In genomic region chr22:23206915-23207314, GRCh38 we compare ENCODE assay signal across 24 cellular contexts. TPM values are rescaled to one million over a fixed set of nuclear protein-coding genes. Genes with fewer than 3 reads are reported as not detected.
DNase-seq lines count a peak whose midpoint lies in the region; ATAC-seq, FAIRE-seq and TF ChIP-seq lines count a peak whose summit lies in the region.
"Had no signal": no experiment of that assay in that cellular context is flagged by ENCODE, and none has a peak within 500 bp of the region (broad histone marks: within the 10 kb centered on the region; RNA-seq: fewer than 3 reads in every experiment).

No MANE protein-coding gene starts in this region.

- no peak overlapping the region for H3K4me3 ChIP-seq in BLaER1 treated with 17β-estradiol and CSF1 and Interleukin-3, amounts not matched to agents 10 nM and 100 nM
- no peak overlapping the region for H3K4me3 ChIP-seq in HEK293 (ENCODE audit: low read depth, low read length)
- H3K4me3 ChIP-seq in K562 = no peak overlapping the region
- H3K4me3 ChIP-seq in gastroesophageal sphincter = no peak overlapping the region
- H3K4me3 ChIP-seq: A549, Peyer's patch, SK-N-MC had no signal

- peaks cover 36% of the 10 kb centered on the region for H3K4me1 Mint-ChIP-seq in stimulated activated effector memory CD8-positive, alpha-beta T cell treated with anti-CD3 and anti-CD28 coated beads, Interleukin-12 subunit alpha, Interleukin-12 subunit beta, amount 100 ng/mL, for 72 hours
- H3K4me1 Mint-ChIP-seq in T-helper 17 cell = peaks cover 35% of the 10 kb centered on the region

- TF ChIP-seq RAD21 in K562 (CRISPR knock-in tag; conservative IDR thresholded peaks at IDR 0.05 in 1 of 2, IDR thresholded peaks at IDR 0.05 in 1 of 2) = no peak

- H3K27ac ChIP-seq in BLaER1 treated with 17β-estradiol and CSF1 and Interleukin-3, amounts not matched to agents 10 nM and 100 nM = no peak overlapping the region
- H3K27ac ChIP-seq in HEK293 (ENCODE audit: extremely low read depth, low read depth, low read length) (no peak overlapping the region), K562 (ENCODE audit: extremely low read depth, low read depth, low read length) (no peak overlapping the region), gastroesophageal sphincter (no peak overlapping the region)
- H3K27ac ChIP-seq: A549, C4-2B, Peyer's patch, SK-N-MC had no signal

- TF ChIP-seq POLR2A in K562 (conservative IDR thresholded peaks at IDR 0.05) (no peak), gastroesophageal sphincter (IDR thresholded peaks at IDR 0.05) (no peak)

- CTCF ChIA-PET in HEK293 (lab: Yijun Ruan, JAX) = interaction anchor here (0.7 kb wide), 1 partner anchor 15 kb away, joined by 3 read pairs; no protein-coding TSS in a partner anchor
- CTCF ChIA-PET in K562 (lab: Yijun Ruan, JAX; ENCODE audit: low intra/inter-chr PET ratio) = interaction anchor here (0.7 kb wide), 1 partner anchor 68 kb away, joined by 4 read pairs; no protein-coding TSS in a partner anchor

- POLR2A ChIA-PET in HEK293 (lab: Yijun Ruan, JAX) = no interaction called here
- POLR2A ChIA-PET in K562 (lab: Yijun Ruan, JAX) = interaction anchor here (0.7 to 86.5 kb wide), 5 partner anchors 6 to 136 kb away, joined by 3 to 3476 read pairs (median 5); partner anchors contain the start of genes BCR and RAB36

- H3K79me2 ChIP-seq in K562 (ENCODE audit: control insufficient read depth, insufficient read depth, low read length) = peaks cover 70% of the 10 kb centered on the region

- peak overlapping the region in 9 of 11 experiments; percentile 51 to 100 (median 81); a peak in 17 of 22 replicates for H3K4me2 ChIP-seq in BLaER1 treated with 17β-estradiol and CSF1 and Interleukin-3, amounts not matched to agents 10 nM and 100 nM
- H3K4me2 ChIP-seq in K562 (ENCODE audit: insufficient read depth, low read length) = no peak overlapping the region
- H3K4me2 ChIP-seq: A549 had no signal

- DNase-seq in K562 (ENCODE audit: extremely low read depth in 1 of 4, low spot score in 3 of 4) = peak in 2 of 4 experiments; percentile 53 to 54
- no peak for DNase-seq in stimulated activated effector memory CD8-positive, alpha-beta T cell treated with anti-CD3 and anti-CD28 coated beads, Interleukin-12 subunit alpha, Interleukin-12 subunit beta, amount 100 ng/mL, for 72 hours (ENCODE audit: low spot score in 2 of 2)
- no peak for DNase-seq in NCI-H526 treated with DMSO at 0.1 percent for 48 hours (lab: John Stamatoyannopoulos, UW)
- DNase-seq in T-helper 17 cell = no peak
- DNase-seq: AML-193; CD8-positive, alpha-beta memory T cell; DMS 273 treated with DMSO at 0.1 percent for 48 hours; DMS79; GF-D8; KG1; MM.1S; NCI-H2029; OCI-M1; Peyer's patch; SIG-M5 had no signal

- no peak for ATAC-seq in K562
- ATAC-seq in stimulated activated effector memory CD8-positive, alpha-beta T cell treated with anti-CD3 and anti-CD28 coated beads, Interleukin-12 subunit alpha, Interleukin-12 subunit beta, amount 100 ng/mL, for 72 hours = no peak
- no peak for ATAC-seq in HG02840 (IDR thresholded peaks at IDR 0.05; ENCODE audit: low FRiP score, unreplicated experiment)
- no peak for ATAC-seq in gastroesophageal sphincter
- no peak for ATAC-seq in T-helper 17 cell
- ATAC-seq: A549 had no signal

- peaks cover 27% of the 10 kb centered on the region for H3K9me1 ChIP-seq in K562 (ENCODE audit: control insufficient read depth, insufficient read depth, low read length)

- in situ Hi-C loops in K562 (cut with MboI) = no loop called here

- no peak overlapping the region for H2AFZ ChIP-seq in K562 (ENCODE audit: low read depth, low read length)

- peak overlapping the region; percentile 4 for H3K27ac Mint-ChIP-seq in stimulated activated effector memory CD8-positive, alpha-beta T cell treated with anti-CD3 and anti-CD28 coated beads, Interleukin-12 subunit alpha, Interleukin-12 subunit beta, amount 100 ng/mL, for 72 hours
- no peak overlapping the region for H3K27ac Mint-ChIP-seq in T-helper 17 cell

- TF ChIP-seq CTCF in HEK293 (tag by site-specific recombination; IDR thresholded peaks at IDR 0.05) (no peak), K562 (IDR thresholded peaks at IDR 0.05 in 2 of 3, conservative IDR thresholded peaks at IDR 0.05 in 1 of 3; ENCODE audit: insufficient read depth in 2 of 3, low read depth in 1 of 3, low read length in 3 of 3) (no peak), gastroesophageal sphincter (IDR thresholded peaks at IDR 0.05) (no peak)

- peaks cover 19 to 46% (median 36%) of the 10 kb centered on the region in 11 experiments for H3K36me3 ChIP-seq in BLaER1 treated with 17β-estradiol and CSF1 and Interleukin-3, amounts not matched to agents 10 nM and 100 nM
- H3K36me3 ChIP-seq in HEK293 (ENCODE audit: control insufficient read depth in 2 of 2, insufficient read depth in 1 of 2, low read length in 2 of 2) = peaks cover 0 to 34% of the 10 kb centered on the region in 2 experiments; a peak in 1 of 3 replicates
- peaks cover 53% of the 10 kb centered on the region for H3K36me3 ChIP-seq in K562 (ENCODE audit: control insufficient read depth, insufficient read depth, low read length)
- peaks cover 0 to 9% of the 10 kb centered on the region in 2 donors for H3K36me3 ChIP-seq in gastroesophageal sphincter
- H3K36me3 ChIP-seq: Peyer's patch had no signal

- no TSS peak for BruUV-seq in K562 (replicated peaks; lab: Mats Ljungman, UMichigan)

- H3K4me1 ChIP-seq in BLaER1 treated with 17β-estradiol and CSF1 and Interleukin-3, amounts not matched to agents 10 nM and 100 nM = peaks cover 13 to 87% (median 66%) of the 10 kb centered on the region in 10 experiments; a peak in 19 of 20 replicates
- H3K4me1 ChIP-seq in HEK293 (ENCODE audit: control insufficient read depth, insufficient read depth, low read length) (no peaks in the 10 kb centered on the region), K562 (replicated peaks in 1 of 2; ENCODE audit: control insufficient read depth in 2 of 2, insufficient read depth in 2 of 2, low read length in 2 of 2) (peaks cover 5 to 7% of the 10 kb centered on the region in 2 experiments; a peak in 4 of 5 replicates), gastroesophageal sphincter (peaks cover 3 to 57% (median 17%) of the 10 kb centered on the region in 3 donors)
- H3K4me1 ChIP-seq: A549 had no signal

- no peaks in the 10 kb centered on the region for H3K27me3 Mint-ChIP-seq in T-helper 17 cell
- H3K27me3 Mint-ChIP-seq: CD8-positive, alpha-beta memory T cell had no signal

- no peak for TF ChIP-seq EP300 in K562 (IDR thresholded peaks at IDR 0.05; ENCODE audit: low read length)
- TF ChIP-seq EP300 in gastroesophageal sphincter (IDR thresholded peaks at IDR 0.05) = no peak

- H3K9me3 ChIP-seq in BLaER1 treated with 17β-estradiol and CSF1 and Interleukin-3, amounts not matched to agents 10 nM and 100 nM (replicated peaks in 1 of 11) = no peaks in the 10 kb centered on the region
- H3K9me3 ChIP-seq in HEK293 (ENCODE audit: control insufficient read depth, insufficient read depth, low read depth, low read length) (no peaks in the 10 kb centered on the region), K562 (replicated peaks; ENCODE audit: control insufficient read depth, insufficient read depth, low read depth, low read length) (no peaks in the 10 kb centered on the region), gastroesophageal sphincter (no peaks in the 10 kb centered on the region), T-helper 17 cell (ENCODE audit: control insufficient read depth, low read length, poor library complexity, severe bottlenecking) (no peaks in the 10 kb centered on the region)
- H3K9me3 ChIP-seq: A549, Peyer's patch had no signal

- H3K36me3 Mint-ChIP-seq in stimulated activated effector memory CD8-positive, alpha-beta T cell treated with anti-CD3 and anti-CD28 coated beads, Interleukin-12 subunit alpha, Interleukin-12 subunit beta, amount 100 ng/mL, for 72 hours = peaks cover 6% of the 10 kb centered on the region
- peaks cover 2% of the 10 kb centered on the region for H3K36me3 Mint-ChIP-seq in T-helper 17 cell (ENCODE audit: low read depth)

- H4K20me1 ChIP-seq in BLaER1 treated with 17β-estradiol and CSF1 and Interleukin-3, amounts not matched to agents 10 nM and 100 nM = peaks cover 45 to 99% (median 74%) of the 10 kb centered on the region in 11 experiments; a peak in 21 of 22 replicates
- H4K20me1 ChIP-seq in K562 (replicated peaks; ENCODE audit: control insufficient read depth, insufficient read depth, low read length) = peaks cover 46% of the 10 kb centered on the region

- H3K4me3 Mint-ChIP-seq in stimulated activated effector memory CD8-positive, alpha-beta T cell treated with anti-CD3 and anti-CD28 coated beads, Interleukin-12 subunit alpha, Interleukin-12 subunit beta, amount 100 ng/mL, for 72 hours = no peak overlapping the region
- H3K4me3 Mint-ChIP-seq in T-helper 17 cell = no peak overlapping the region
- H3K4me3 Mint-ChIP-seq: CD8-positive, alpha-beta memory T cell had no signal

- intact Hi-C loops in K562 (cut with micrococcal nuclease) = no loop called here

- no peak for FAIRE-seq in K562 (lab: Jason Lieb, UNC)
- FAIRE-seq: A549, H54, HTR-8/SVneo had no signal

- H3K9me3 Mint-ChIP-seq in stimulated activated effector memory CD8-positive, alpha-beta T cell treated with anti-CD3 and anti-CD28 coated beads, Interleukin-12 subunit alpha, Interleukin-12 subunit beta, amount 100 ng/mL, for 72 hours = no peaks in the 10 kb centered on the region
- H3K9me3 Mint-ChIP-seq: CD8-positive, alpha-beta memory T cell had no signal

- no peaks in the 10 kb centered on the region for H3K27me3 ChIP-seq in BLaER1 treated with 17β-estradiol and CSF1 and Interleukin-3, amounts not matched to agents 10 nM and 100 nM
- no peaks in the 10 kb centered on the region; a peak in 1 of 5 replicates for H3K27me3 ChIP-seq in K562 (ENCODE audit: control insufficient read depth in 2 of 2, insufficient read depth in 2 of 2, low read length in 2 of 2)
- H3K27me3 ChIP-seq in gastroesophageal sphincter = no peaks in the 10 kb centered on the region
- H3K27me3 ChIP-seq: Peyer's patch had no signal

- no peak overlapping the region for H3K9ac ChIP-seq in BLaER1 treated with 17β-estradiol and CSF1 and Interleukin-3, amounts not matched to agents 10 nM and 100 nM
- H3K9ac ChIP-seq in K562 (ENCODE audit: insufficient read depth in 1 of 2, low read depth in 2 of 2, low read length in 2 of 2) = no peak overlapping the region

RNA-seq across cellular contexts. Expression of gene BCR, which starts 26.6 kb away (rescaled TPM):
- 234 and 446 TPM in 2 replicates for total RNA-seq in K562 (2011; cell fraction: chromatin; rRNA removed; ENCODE audit: low replicate concordance)
- 279 and 314 TPM in 2 replicates for total RNA-seq in K562 (2011; cell fraction: nucleolus; rRNA removed)
- 196 and 222 TPM in 2 replicates for total RNA-seq in K562 (2011; cell fraction: nucleoplasm; rRNA removed)
- total RNA-seq in K562 (2014; rRNA removed) (81.7 and 100 TPM in 2 replicates), K562 (2014; rRNA removed; fragmentation: Illumina TruSeq; extraction: Trizol) (27.5 and 45.6 TPM in 2 replicates), K562 (2015; rRNA removed; fragmentation: Illumina TruSeq; extraction: Trizol) (65.7 and 68.4 TPM in 2 replicates), K562 (2021) (144 and 150 TPM in 2 replicates), gastroesophageal sphincter (10 to 100 TPM; 39.2 to 81.1 (median 46.2) TPM), T-helper 17 cell (10 to 100 TPM; 91.8 to 93.2 TPM)
- polyA plus RNA-seq in K562 (2011; rRNA removed) (20.9 and 36.8 TPM in 2 replicates), K562 (2014; fragmentation: Illumina TruSeq; extraction: Trizol) (45.8 and 60.4 TPM in 2 replicates), K562 (2014; fragmentation: Nextera tagmentation; extraction: Ambion mirVana) (under 1 TPM; 0.41 to 0.70 TPM), K562 (2014; rRNA removed) (34.9 and 36.1 TPM in 2 replicates)
- polyA plus RNA-seq in K562 (2011; cell fraction: cytosol; rRNA removed) = 26.4 and 31.1 TPM in 2 replicates
- polyA plus RNA-seq in K562 (2011; cell fraction: nucleus; rRNA removed) = 57.9 and 76.9 TPM in 2 replicates
- polyA plus RNA-seq in K562 (2012) = 73.9 and 75.3 TPM in 2 replicates
- 113 and 124 TPM in 2 replicates for polyA minus RNA-seq in K562 (2011; rRNA and poly(A)+ RNA removed)
- 132 and 181 TPM in 2 replicates for polyA minus RNA-seq in K562 (2011; cell fraction: cytosol; rRNA and poly(A)+ RNA removed)
- 138 and 300 TPM in 2 replicates for polyA minus RNA-seq in K562 (2011; cell fraction: nucleus; rRNA and poly(A)+ RNA removed)
